In genomic region chr1:25765910-25766645, GRCh38 we compare ENCODE assay signal across 12 cellular contexts. TPM values are rescaled to one million over a fixed set of nuclear protein-coding genes. Genes with fewer than 3 reads are reported as not detected.
A peak's percentile ranks its signal among the peaks of the same experiment; 100 is the strongest.
DNase-seq lines count a peak whose midpoint lies in the region; ATAC-seq and TF ChIP-seq lines count a peak whose summit lies in the region.
"Had no signal": no experiment of that assay in that cellular context is flagged by ENCODE, and none has a peak within 500 bp of the region (broad histone marks: within the 10 kb centered on the region; RNA-seq: fewer than 3 reads in every experiment).

No MANE protein-coding gene starts in this region.

- peak overlapping the region; percentile 49 for H3K4me2 ChIP-seq in parathyroid adenoma (ENCODE audit: low read length)

- CTCF ChIA-PET in WTC11 (lab: Charles Lee): interaction anchor here (0.9 to 1.5 kb wide), 3 partner anchors 9 to 44 kb away, joined by 3 to 5 read pairs (median 4); no protein-coding TSS in a partner anchor

- H3K79me2 ChIP-seq in parathyroid adenoma: no peaks in the 10 kb centered on the region

- peak overlapping the region; percentile 32 for H3K27ac ChIP-seq in parathyroid adenoma
- H3K27ac ChIP-seq in aorta (ENCODE audit: low read depth in 1 of 2, low read length in 2 of 2): no peak overlapping the region
- H3K27ac ChIP-seq: upper lobe of right lung had no signal

- no peaks in the 10 kb centered on the region for H3K36me3 Mint-ChIP-seq in WTC11

- no peaks in the 10 kb centered on the region for H3K9me3 Mint-ChIP-seq in WTC11
- H3K9me3 Mint-ChIP-seq: activated naive CD8-positive, alpha-beta T cell treated with anti-CD3 and anti-CD28 coated beads, Interleukin-2, amount 10 ng/mL, durations not matched to agents 7 days and 5 days had no signal

- no peaks in the 10 kb centered on the region for H3K27me3 Mint-ChIP-seq in WTC11 (ENCODE audit: low read depth)

- no peak overlapping the region for H2AFZ ChIP-seq in parathyroid adenoma

- no peak overlapping the region for H3K4me3 ChIP-seq in parathyroid adenoma (ENCODE audit: low read depth, low read length)
- no peak overlapping the region for H3K4me3 ChIP-seq in aorta (ENCODE audit: low read length in 2 of 2)
- H3K4me3 ChIP-seq: upper lobe of right lung had no signal

- DNase-seq in DMS79 (lab: John Stamatoyannopoulos, UW) (peak; percentile 88), NCI-H1694 treated with DMSO at 0.1 percent for 48 hours (lab: John Stamatoyannopoulos, UW) (peak; percentile 93), WTC11 (ENCODE audit: low spot score) (no peak), aorta (no peak), COLO668 (lab: John Stamatoyannopoulos, UW; ENCODE audit: unreplicated experiment) (no peak)
- DNase-seq: activated CD4-positive, alpha-beta T cell treated with anti-CD3 and anti-CD28 coated beads for 48 hours; activated naive CD8-positive, alpha-beta T cell treated with anti-CD3 and anti-CD28 coated beads, Interleukin-2, amount 10 ng/mL, durations not matched to agents 7 days and 5 days; NCI-H1930; SHP77 treated with DMSO at 0.1 percent for 48 hours; upper lobe of right lung had no signal

- ATAC-seq in WTC11: no peak
- no peak for ATAC-seq in HG02970 (IDR thresholded peaks at IDR 0.05; ENCODE audit: low FRiP score, unreplicated experiment)
- no peak for ATAC-seq in aorta (ENCODE audit: low FRiP score)
- ATAC-seq: upper lobe of right lung had no signal

- POLR2A ChIA-PET in WTC11 (lab: Charles Lee): no interaction called here

- WGBS in aorta, 2 donors: 55 to 61% methylated on average over 16 of the region's 16 CpGs

- TF ChIP-seq CTCF in WTC11 (IDR thresholded peaks at IDR 0.05): no peak
- TF ChIP-seq CTCF in parathyroid adenoma (IDR thresholded peaks at IDR 0.05): no peak

- H3K9me3 ChIP-seq in parathyroid adenoma (ENCODE audit: control insufficient read depth, low read length) (no peaks in the 10 kb centered on the region), aorta (ENCODE audit: control insufficient read depth, low read length) (no peaks in the 10 kb centered on the region)
- H3K9me3 ChIP-seq: upper lobe of right lung had no signal

- no peak overlapping the region for H3K9ac ChIP-seq in parathyroid adenoma

- intact Hi-C loops in aorta (cut with DNase I): no loop called here

- peaks cover 15% of the 10 kb centered on the region for H3K4me1 Mint-ChIP-seq in WTC11

- H3K4me1 ChIP-seq in parathyroid adenoma: peaks cover 18% of the 10 kb centered on the region
- H3K4me1 ChIP-seq in aorta (ENCODE audit: control insufficient read depth in 1 of 2, insufficient read depth in 2 of 2, low read length in 2 of 2): no peaks in the 10 kb centered on the region

- H3K36me3 ChIP-seq in parathyroid adenoma (ENCODE audit: control insufficient read depth, insufficient read depth, low read length) (no peaks in the 10 kb centered on the region), aorta (ENCODE audit: control insufficient read depth in 1 of 2, insufficient read depth in 2 of 2, low read length in 1 of 2) (no peaks in the 10 kb centered on the region)
- H3K36me3 ChIP-seq: upper lobe of right lung had no signal

- H3K4me3 Mint-ChIP-seq in WTC11: no peak overlapping the region
- H3K4me3 Mint-ChIP-seq: activated naive CD8-positive, alpha-beta T cell treated with anti-CD3 and anti-CD28 coated beads, Interleukin-2, amount 10 ng/mL, durations not matched to agents 7 days and 5 days had no signal

- H3K27me3 ChIP-seq in parathyroid adenoma (ENCODE audit: control insufficient read depth, insufficient read depth, low read length): no peaks in the 10 kb centered on the region
- no peaks in the 10 kb centered on the region for H3K27me3 ChIP-seq in aorta (ENCODE audit: control insufficient read depth in 1 of 2, insufficient read depth in 2 of 2, low read length in 1 of 2)
- H3K27me3 ChIP-seq: upper lobe of right lung had no signal

- peak overlapping the region; percentile 41 for H3K27ac Mint-ChIP-seq in WTC11
- H3K27ac Mint-ChIP-seq: activated naive CD8-positive, alpha-beta T cell treated with anti-CD3 and anti-CD28 coated beads, Interleukin-2, amount 10 ng/mL, durations not matched to agents 7 days and 5 days had no signal

TF ChIP-seq in WTC11, 78 proteins besides CTCF, POLR2A, EP300 and RAD21:
- no peak for TF ChIP-seq ZNF263 (CRISPR knock-in tag; IDR thresholded peaks at IDR 0.05; ENCODE audit: low read depth)

RNA-seq across cellular contexts. Expression of gene SELENON, which starts 33.9 kb away (rescaled TPM):
- total RNA-seq in WTC11 (2021): 80.2 to 99.6 TPM (median 96.0 TPM) in 3 replicates
- total RNA-seq in aorta: 10 to 100 TPM; 68.0 to 79.4 TPM
- polyA plus RNA-seq in aorta: 10 to 100 TPM; 13.1 to 36.9 TPM

RNA-seq across cellular contexts. Expression of gene MTFR1L, which starts 53.7 kb away (rescaled TPM):
- total RNA-seq in WTC11 (2021): 28.9 to 32.2 TPM (median 30.5 TPM) in 3 replicates
- 10 to 100 TPM; 54.0 to 59.6 TPM for total RNA-seq in aorta
- polyA plus RNA-seq in aorta: 10 to 100 TPM; 52.2 to 72.3 TPM

Comparison
In these comparisons a context has a peak if more than half of its experiments do, and no peak if none do; other contexts are left out.
1. DNase-seq: peak in DMS79 (single experiment) and NCI-H1694 treated with DMSO at 0.1 percent for 48 hours (single experiment); none in WTC11 (single experiment), aorta (0 of 2) and COLO668 (single experiment).